Comparison of ENCODE assay signal across 6 cellular contexts in the genomic region with DNA sequence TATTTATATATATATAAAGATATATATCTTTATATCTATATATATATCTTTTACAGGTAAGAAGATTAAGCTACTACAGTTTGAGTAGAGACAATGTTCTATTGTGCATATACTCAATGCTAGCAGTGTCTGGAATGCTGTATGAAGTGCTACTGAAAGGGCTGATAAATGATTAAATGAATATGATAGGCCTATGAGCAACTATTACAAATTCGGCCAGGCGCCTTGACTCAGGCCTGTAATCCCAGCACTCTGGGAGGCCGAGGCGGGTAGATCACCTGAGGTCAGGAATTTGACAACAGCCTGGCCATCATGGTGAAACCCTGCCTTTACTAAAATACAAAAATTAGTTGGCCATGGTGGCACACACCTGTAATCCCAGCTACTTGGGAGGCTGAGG.
"Had no signal": no experiment of that assay in that cellular context is flagged by ENCODE, and none has a peak within 500 bp of the region (broad histone marks: within the 10 kb centered on the region; RNA-seq: fewer than 3 reads in every experiment).

No MANE protein-coding gene starts in this region.

- H3K4me3 ChIP-seq: K562 had no signal

- H3K27ac ChIP-seq: HL-60 had no signal

- ATAC-seq: HepG2, K562 had no signal

- DNase-seq: IMR-90, KBM-7, KG1 had no signal
